In genomic region chr17:3639981-3640596, GRCh38 we compare ENCODE assay signal across 8 cellular contexts. TPM values are rescaled to one million over a fixed set of nuclear protein-coding genes. Genes with fewer than 3 reads are reported as not detected.
DNase-seq lines count a peak whose midpoint lies in the region; ATAC-seq and TF ChIP-seq lines count a peak whose summit lies in the region.

No MANE protein-coding gene starts in this region.

- H4K20me1 ChIP-seq in GM23338 (replicated peaks; ENCODE audit: insufficient read depth), result no peaks in the 10 kb centered on the region; the same call in none of the 2 replicates

- no peaks in the 10 kb centered on the region for H3K27me3 ChIP-seq in GM23338 (ENCODE audit: insufficient read depth)
- H3K27me3 ChIP-seq in right lobe of liver, result no peaks in the 10 kb centered on the region
- no peaks in the 10 kb centered on the region for H3K27me3 ChIP-seq in colonic mucosa

- H2AFZ ChIP-seq in GM23338, result no peak overlapping the region

- H3K9me3 Mint-ChIP-seq in GM23338, result no peaks in the 10 kb centered on the region
- no peaks in the 10 kb centered on the region for H3K9me3 Mint-ChIP-seq in activated CD4-positive, alpha-beta memory T cell treated with anti-CD3 and anti-CD28 coated beads, Interleukin-2, amount 10 ng/mL, durations not matched to agents 7 days and 5 days

- no peak overlapping the region for H3K9ac ChIP-seq in colonic mucosa (ENCODE audit: low read depth in 2 of 2, low read length in 2 of 2)

- intact Hi-C loops in right lobe of liver (cut with DNase I), result no loop called here
- intact Hi-C loops in colonic mucosa (cut with DNase I), result loop anchor here (10.0 kb wide), 1 partner anchor 105 kb away; no protein-coding TSS in a partner anchor

- H3K4me2 ChIP-seq in GM23338, result no peak overlapping the region

- peak; percentile 44 for DNase-seq in AG04449 (ENCODE audit: low read depth, low spot score)
- DNase-seq in GM23338 (ENCODE audit: low spot score), result no peak
- peak; percentile 50 for DNase-seq in activated CD4-positive, alpha-beta memory T cell treated with anti-CD3 and anti-CD28 coated beads, Interleukin-2, amount 10 ng/mL, durations not matched to agents 7 days and 5 days
- peak in 1 of 3 donors; percentile 34 for DNase-seq in right lobe of liver
- no peak for DNase-seq in HT-29 (ENCODE audit: low spot score)
- DNase-seq in T-helper 17 cell, result no peak
- DNase-seq in colonic mucosa, result no peak
- no peak for DNase-seq in SHP77 (lab: John Stamatoyannopoulos, UW)

- H3K9me3 ChIP-seq in right lobe of liver, result no peaks in the 10 kb centered on the region
- no peaks in the 10 kb centered on the region for H3K9me3 ChIP-seq in T-helper 17 cell (ENCODE audit: control insufficient read depth, low read length, poor library complexity, severe bottlenecking)
- no peaks in the 10 kb centered on the region for H3K9me3 ChIP-seq in colonic mucosa

- POLR2A ChIA-PET in AG04449 (lab: Yijun Ruan, JAX), result interaction anchor here (1.0 kb wide), 1 partner anchor 28 kb away, joined by 5 read pairs; no protein-coding TSS in a partner anchor
- POLR2A ChIA-PET in activated CD4-positive, alpha-beta memory T cell treated with anti-CD3 and anti-CD28 coated beads, Interleukin-2, amount 10 ng/mL, durations not matched to agents 7 days and 5 days (lab: Charles Lee), result no interaction called here

- H3K4me3 ChIP-seq in AG04449 (ENCODE audit: low read depth, low read length) (no peak overlapping the region), GM23338 (no peak overlapping the region), right lobe of liver (no peak overlapping the region), colonic mucosa (no peak overlapping the region)

- H3K9me2 ChIP-seq in GM23338 (ENCODE audit: insufficient read depth), result no peaks in the 10 kb centered on the region

- no peaks in the 10 kb centered on the region for H3F3A ChIP-seq in GM23338 (replicated peaks; ENCODE audit: low read depth)

- peaks cover 9% of the 10 kb centered on the region for H3K27me3 Mint-ChIP-seq in GM23338 (ENCODE audit: insufficient read depth, low read depth, poor library complexity)
- H3K27me3 Mint-ChIP-seq in activated CD4-positive, alpha-beta memory T cell treated with anti-CD3 and anti-CD28 coated beads, Interleukin-2, amount 10 ng/mL, durations not matched to agents 7 days and 5 days, result no peaks in the 10 kb centered on the region
- H3K27me3 Mint-ChIP-seq in T-helper 17 cell, result no peaks in the 10 kb centered on the region

- H3K36me3 Mint-ChIP-seq in GM23338 (ENCODE audit: low read depth) (peaks cover 4% of the 10 kb centered on the region; the same call in 1 of the 3 replicates), T-helper 17 cell (ENCODE audit: low read depth) (no peaks in the 10 kb centered on the region)
- H3K36me3 Mint-ChIP-seq in activated CD4-positive, alpha-beta memory T cell treated with anti-CD3 and anti-CD28 coated beads, Interleukin-2, amount 10 ng/mL, durations not matched to agents 7 days and 5 days (ENCODE audit: low read depth), result peaks cover 34% of the 10 kb centered on the region

- ATAC-seq in GM23338 (no peak), right lobe of liver (no peak), T-helper 17 cell (no peak)

- TF ChIP-seq CTCF in AG04449 (IDR thresholded peaks at IDR 0.05; ENCODE audit: insufficient read depth, low read length, missing control alignments) (no peak), GM23338 (conservative IDR thresholded peaks at IDR 0.05; ENCODE audit: low read depth in 2 of 2) (no peak), right lobe of liver (IDR thresholded peaks at IDR 0.05) (no peak), colonic mucosa (IDR thresholded peaks at IDR 0.05) (no peak)

- 34% methylated on average over 7 of the region's 7 CpGs for WGBS in right lobe of liver (ENCODE audit: insufficient coverage, low coverage, low lambda C conversion rate, missing lambda C conversion rate)

- H3K4me1 Mint-ChIP-seq in GM23338, result peaks cover 14% of the 10 kb centered on the region
- H3K4me1 Mint-ChIP-seq in activated CD4-positive, alpha-beta memory T cell treated with anti-CD3 and anti-CD28 coated beads, Interleukin-2, amount 10 ng/mL, durations not matched to agents 7 days and 5 days, result peaks cover 68% of the 10 kb centered on the region
- H3K4me1 Mint-ChIP-seq in T-helper 17 cell, result peaks cover 15% of the 10 kb centered on the region

- no peak for TF ChIP-seq POLR2A in right lobe of liver (IDR thresholded peaks at IDR 0.05)

- H3K36me3 ChIP-seq in GM23338 (ENCODE audit: insufficient read depth) (no peaks in the 10 kb centered on the region), right lobe of liver (no peaks in the 10 kb centered on the region), colonic mucosa (no peaks in the 10 kb centered on the region)

- H3K27ac Mint-ChIP-seq in GM23338, result peak overlapping the region; percentile 13; the same call in 1 of the 2 replicates
- H3K27ac Mint-ChIP-seq in activated CD4-positive, alpha-beta memory T cell treated with anti-CD3 and anti-CD28 coated beads, Interleukin-2, amount 10 ng/mL, durations not matched to agents 7 days and 5 days, result peak overlapping the region; percentile 95
- H3K27ac Mint-ChIP-seq in T-helper 17 cell, result no peak overlapping the region

- H3K4me3 Mint-ChIP-seq in GM23338 (peak overlapping the region; percentile 1; the same call in 1 of the 3 replicates), T-helper 17 cell (no peak overlapping the region)
- peak overlapping the region; percentile 56 for H3K4me3 Mint-ChIP-seq in activated CD4-positive, alpha-beta memory T cell treated with anti-CD3 and anti-CD28 coated beads, Interleukin-2, amount 10 ng/mL, durations not matched to agents 7 days and 5 days

- CTCF ChIA-PET in AG04449 (lab: Yijun Ruan, JAX), result interaction anchor here (0.8 to 5.4 kb wide), 3 partner anchors 8 to 104 kb away, joined by 3 to 40 read pairs (median 3); no protein-coding TSS in a partner anchor
- CTCF ChIA-PET in activated CD4-positive, alpha-beta memory T cell treated with anti-CD3 and anti-CD28 coated beads, Interleukin-2, amount 10 ng/mL, durations not matched to agents 7 days and 5 days (lab: Charles Lee), result interaction anchor here (1.3 kb wide), 2 partner anchors 9 to 37 kb away, joined by 4 to 7 read pairs; no protein-coding TSS in a partner anchor

- H3K27ac ChIP-seq in GM23338 (ENCODE audit: low read depth) (peak overlapping the region; percentile 15; the same call in 1 of the 2 replicates), right lobe of liver (peak overlapping the region in 2 of 3 donors; percentile 0 to 36), colonic mucosa (no peak overlapping the region)

- peaks cover 21% of the 10 kb centered on the region for H3K79me2 ChIP-seq in GM23338 (replicated peaks; ENCODE audit: insufficient read depth)

- H3K4me1 ChIP-seq in GM23338 (ENCODE audit: insufficient read depth), result peaks cover 7% of the 10 kb centered on the region; the same call in 1 of the 2 replicates
- peaks cover 0 to 16% (median 0%) of the 10 kb centered on the region in 4 donors for H3K4me1 ChIP-seq in right lobe of liver
- no peaks in the 10 kb centered on the region for H3K4me1 ChIP-seq in colonic mucosa

RNA-seq across cellular contexts. Expression of gene CTNS, which starts 3.5 kb away (rescaled TPM):
- total RNA-seq in GM23338 (2014; rRNA removed; shearing (Covaris generic)), result 21.8 and 30.1 TPM in 2 replicates
- polyA plus RNA-seq in GM23338 (2016; fragmentation: Nextera tagmentation; extraction: Ambion mirVana), result 5.9 and 6.4 TPM in 2 replicates
- 10 to 100 TPM; 24.5 to 26.5 TPM for total RNA-seq in activated CD4-positive, alpha-beta memory T cell treated with anti-CD3 and anti-CD28 coated beads, Interleukin-2, amount 10 ng/mL, durations not matched to agents 7 days and 5 days
- total RNA-seq in right lobe of liver (10 to 100 TPM in 2 of 6 experiments, 1 to 10 TPM in 4; 6.7 to 30.3 (median 9.4) TPM), T-helper 17 cell (1 to 10 TPM; 6.9 to 7.4 TPM), colonic mucosa (1 to 10 TPM; 7.9 to 8.1 TPM)
- total RNA-seq in HT-29 (2014; rRNA removed; shearing (Covaris generic)), result 10.3 and 18.4 TPM in 2 replicates

RNA-seq across cellular contexts. Expression of gene SHPK, which starts 4.0 kb away (rescaled TPM):
- total RNA-seq in GM23338 (2014; rRNA removed; shearing (Covaris generic)), result 34.3 and 36.7 TPM in 2 replicates
- polyA plus RNA-seq in GM23338 (2016; fragmentation: Nextera tagmentation; extraction: Ambion mirVana), result 11.3 and 11.5 TPM in 2 replicates
- total RNA-seq in activated CD4-positive, alpha-beta memory T cell treated with anti-CD3 and anti-CD28 coated beads, Interleukin-2, amount 10 ng/mL, durations not matched to agents 7 days and 5 days, result 10 to 100 TPM; 10.4 TPM
- total RNA-seq in right lobe of liver (10 to 100 TPM; 13.5 to 26.1 (median 22.8) TPM), T-helper 17 cell (1 to 10 TPM; 5.3 to 6.4 TPM), colonic mucosa (10 to 100 TPM; 21.5 to 23.5 TPM)
- total RNA-seq in HT-29 (2014; rRNA removed; shearing (Covaris generic)), result 16.1 and 21.2 TPM in 2 replicates

RNA-seq across cellular contexts. Expression of gene TAX1BP3, which starts 28.3 kb away (rescaled TPM):
- total RNA-seq in GM23338 (2014; rRNA removed; shearing (Covaris generic)), result 113 and 134 TPM in 2 replicates
- 93.0 and 98.7 TPM in 2 replicates for polyA plus RNA-seq in GM23338 (2016; fragmentation: Nextera tagmentation; extraction: Ambion mirVana)
- 10 to 100 TPM; 23.2 to 25.0 TPM for total RNA-seq in activated CD4-positive, alpha-beta memory T cell treated with anti-CD3 and anti-CD28 coated beads, Interleukin-2, amount 10 ng/mL, durations not matched to agents 7 days and 5 days
- total RNA-seq in right lobe of liver (10 to 100 TPM in 4 of 6 experiments, 1 to 10 TPM in 2; 8.1 to 60.9 (median 34.7) TPM), T-helper 17 cell (10 to 100 TPM in 1 of 2 donors, 1 to 10 TPM in 1; 9.1 to 32.9 TPM), colonic mucosa (100 to 1,000 TPM; 148 to 195 TPM)
- 121 and 128 TPM in 2 replicates for total RNA-seq in HT-29 (2014; rRNA removed; shearing (Covaris generic))

RNA-seq across cellular contexts. Expression of gene EMC6, which starts 28.5 kb away (rescaled TPM):
- 27.6 and 48.0 TPM in 2 replicates for total RNA-seq in GM23338 (2014; rRNA removed; shearing (Covaris generic))
- polyA plus RNA-seq in GM23338 (2016; fragmentation: Nextera tagmentation; extraction: Ambion mirVana), result 230 and 232 TPM in 2 replicates
- 10 to 100 TPM; 40.4 to 41.6 TPM for total RNA-seq in activated CD4-positive, alpha-beta memory T cell treated with anti-CD3 and anti-CD28 coated beads, Interleukin-2, amount 10 ng/mL, durations not matched to agents 7 days and 5 days
- total RNA-seq in right lobe of liver (10 to 100 TPM; 19.7 to 27.7 (median 24.4) TPM), T-helper 17 cell (10 to 100 TPM; 23.0 to 28.7 TPM), colonic mucosa (10 to 100 TPM; 38.1 to 61.2 TPM)
- total RNA-seq in HT-29 (2014; rRNA removed; shearing (Covaris generic)), result 35.5 and 54.7 TPM in 2 replicates

RNA-seq across cellular contexts. Expression of gene TRPV1, which starts 30.9 kb away (rescaled TPM):
- 3.8 and 4.0 TPM in 2 replicates for total RNA-seq in GM23338 (2014; rRNA removed; shearing (Covaris generic))
- 2.3 and 4.2 TPM in 2 replicates for polyA plus RNA-seq in GM23338 (2016; fragmentation: Nextera tagmentation; extraction: Ambion mirVana)
- total RNA-seq in activated CD4-positive, alpha-beta memory T cell treated with anti-CD3 and anti-CD28 coated beads, Interleukin-2, amount 10 ng/mL, durations not matched to agents 7 days and 5 days, result 1 to 10 TPM; 3.8 to 5.1 TPM
- total RNA-seq in right lobe of liver (10 to 100 TPM in 1 of 6 experiments, 1 to 10 TPM in 5; 3.1 to 12.0 (median 6.4) TPM), T-helper 17 cell (1 to 10 TPM; 3.2 to 4.0 TPM), colonic mucosa (1 to 10 TPM; 2.8 to 8.8 TPM)
- 1.5 TPM in 2 replicates for total RNA-seq in HT-29 (2014; rRNA removed; shearing (Covaris generic))

Comparison
In these comparisons a context has a peak if more than half of its experiments do, and no peak if none do; other contexts are left out.
1. DNase-seq: peak in AG04449 (single experiment) and activated CD4-positive, alpha-beta memory T cell treated with anti-CD3 and anti-CD28 coated beads, Interleukin-2, amount 10 ng/mL, durations not matched to agents 7 days and 5 days (single experiment); none in GM23338 (single experiment), HT-29 (single experiment), T-helper 17 cell (0 of 3), colonic mucosa (single experiment) and SHP77 (0 of 2).